28 cellular contexts compared by ENCODE assay signal in the genomic region with DNA sequence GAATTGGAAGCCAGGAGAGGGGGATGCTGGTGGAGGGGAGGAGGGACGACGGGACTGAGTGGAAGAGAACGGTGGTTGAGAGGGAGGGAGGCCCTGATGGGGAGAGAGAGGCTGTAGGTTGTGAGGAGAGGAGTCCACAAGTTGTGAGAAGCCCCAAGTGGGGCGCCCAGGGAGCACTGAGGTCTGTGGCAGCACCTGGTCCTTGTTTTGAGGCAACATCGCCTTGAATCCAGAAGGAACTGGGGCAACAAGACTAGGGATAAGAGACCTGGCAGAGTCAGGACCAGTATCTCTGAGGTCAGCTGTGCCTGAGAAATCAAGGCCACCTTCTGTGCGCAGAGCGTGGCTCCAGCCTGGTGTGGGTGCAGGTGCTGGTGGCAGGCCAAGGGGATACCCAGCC. TPM values are rescaled to one million over a fixed set of nuclear protein-coding genes. Genes with fewer than 3 reads are reported as not detected.
"Had no signal": no experiment of that assay in that cellular context is flagged by ENCODE, and none has a peak within 500 bp of the region (broad histone marks: within the 10 kb centered on the region; RNA-seq: fewer than 3 reads in every experiment).

No MANE protein-coding gene starts in this region.

- H3K27me3 ChIP-seq: brain microvascular endothelial cell, MG63 had no signal

- H3K36me3 ChIP-seq: brain microvascular endothelial cell, cardiac muscle cell had no signal

- H3K4me3 ChIP-seq: cardiac muscle cell, MG63 had no signal

- DNase-seq: activated CD4-positive, alpha-beta memory T cell treated with anti-CD3 and anti-CD28 coated beads for 36 hours; activated CD4-positive, alpha-beta T cell treated with anti-CD3 and anti-CD28 coated beads, Interleukin-2, amount 10 ng/mL, durations not matched to agents 7 days and 5 days; activated CD4-positive, CD25-positive, alpha-beta regulatory T cell; activated CD8-positive, alpha-beta memory T cell treated with anti-CD3 and anti-CD28 coated beads for 24 hours; activated naive CD4-positive, alpha-beta T cell treated with anti-CD3 and anti-CD28 coated beads, Interleukin-2, amount 50 U/mL, for 16 hours; activated naive CD8-positive, alpha-beta T cell treated with anti-CD3 and anti-CD28 coated beads, Interleukin-2, amount 50 U/mL, for 24 hours; activated T-cell treated with anti-CD3 and anti-CD28 coated beads, Interleukin-2, amount 50 U/mL, for 48 hours; brain microvascular endothelial cell; MG63; MV-4-11; NCI-H1092 treated with DMSO at 0.1 percent for 48 hours; NCI-H1417 treated with DMSO at 0.1 percent for 48 hours; NCI-H1694; NCI-H2029; NCI-H2107; NCI-H2171 treated with DMSO at 0.1 percent for 48 hours; NCI-H226; NCI-H526; NCI-H82; SIG-M5; T-helper 1 cell had no signal

- H3K9me3 Mint-ChIP-seq: activated naive CD8-positive, alpha-beta T cell treated with anti-CD3 and anti-CD28 coated beads, Interleukin-2, amount 50 U/mL, for 24 hours; activated T-helper 2 cell treated with anti-CD3 and anti-CD28 coated beads, Interferon-gamma antibody, Interleukin-2, Interleukin-4, amounts not matched to agents 10 μg/mL and 5 μg/mL and 100 μg/mL, durations not matched to agents 14 hours and 24 hours and 36 hours had no signal

- H3K27ac ChIP-seq: brain microvascular endothelial cell, cardiac muscle cell, VCaP had no signal

- H3K27ac Mint-ChIP-seq: activated CD4-positive, alpha-beta memory T cell treated with anti-CD3 and anti-CD28 coated beads for 36 hours; activated CD4-positive, alpha-beta T cell treated with anti-CD3 and anti-CD28 coated beads, Interleukin-2, amount 10 ng/mL, durations not matched to agents 7 days and 5 days; activated naive CD8-positive, alpha-beta T cell treated with anti-CD3 and anti-CD28 coated beads, Interleukin-2, amount 50 U/mL, for 24 hours; activated T-helper 2 cell treated with anti-CD3 and anti-CD28 coated beads, Interferon-gamma antibody, Interleukin-2, Interleukin-4, amounts not matched to agents 10 μg/mL and 5 μg/mL and 100 μg/mL, durations not matched to agents 14 hours and 24 hours and 36 hours had no signal

- H3K4me3 Mint-ChIP-seq: activated CD4-positive, alpha-beta memory T cell treated with anti-CD3 and anti-CD28 coated beads for 36 hours; activated CD4-positive, alpha-beta T cell treated with anti-CD3 and anti-CD28 coated beads, Interleukin-2, amount 10 ng/mL, durations not matched to agents 7 days and 5 days; activated naive CD8-positive, alpha-beta T cell treated with anti-CD3 and anti-CD28 coated beads, Interleukin-2, amount 50 U/mL, for 24 hours had no signal

RNA-seq across cellular contexts. Expression of a gene that starts 1.1 kb away (rescaled TPM):
- total RNA-seq: activated CD4-positive, alpha-beta memory T cell treated with anti-CD3 and anti-CD28 coated beads for 36 hours; activated CD4-positive, alpha-beta T cell treated with anti-CD3 and anti-CD28 coated beads, Interleukin-2, amount 10 ng/mL, durations not matched to agents 7 days and 5 days; activated T-helper 2 cell treated with anti-CD3 and anti-CD28 coated beads, Interferon-gamma antibody, Interleukin-2, Interleukin-4, amounts not matched to agents 10 μg/mL and 5 μg/mL and 100 μg/mL, durations not matched to agents 14 hours and 24 hours and 36 hours; cardiac muscle cell; NCI-H460; OCI-LY7; RPMI7951; T-helper 2 cell treated with Interferon-gamma antibody and Interleukin-4, amounts not matched to agents 100 ng/mL and 5 ng/mL, for 36 hours had no signal
- polyA plus RNA-seq: cardiac muscle cell had no signal

RNA-seq across cellular contexts. Expression of a gene that starts 10.7 kb away (rescaled TPM):
- total RNA-seq: activated CD4-positive, alpha-beta memory T cell treated with anti-CD3 and anti-CD28 coated beads for 36 hours; activated CD4-positive, alpha-beta T cell treated with anti-CD3 and anti-CD28 coated beads, Interleukin-2, amount 10 ng/mL, durations not matched to agents 7 days and 5 days; activated T-helper 2 cell treated with anti-CD3 and anti-CD28 coated beads, Interferon-gamma antibody, Interleukin-2, Interleukin-4, amounts not matched to agents 10 μg/mL and 5 μg/mL and 100 μg/mL, durations not matched to agents 14 hours and 24 hours and 36 hours; cardiac muscle cell; NCI-H460; RPMI7951; T-helper 2 cell treated with Interferon-gamma antibody and Interleukin-4, amounts not matched to agents 100 ng/mL and 5 ng/mL, for 36 hours had no signal
- polyA plus RNA-seq: cardiac muscle cell had no signal

RNA-seq across cellular contexts. Expression of a gene that starts 14.5 kb away (rescaled TPM):
- total RNA-seq: OCI-LY7 had no signal

RNA-seq across cellular contexts. Expression of a gene that starts 19.2 kb away (rescaled TPM):
- total RNA-seq: OCI-LY7 had no signal
